8 cellular contexts compared by ENCODE assay signal in the genomic region with DNA sequence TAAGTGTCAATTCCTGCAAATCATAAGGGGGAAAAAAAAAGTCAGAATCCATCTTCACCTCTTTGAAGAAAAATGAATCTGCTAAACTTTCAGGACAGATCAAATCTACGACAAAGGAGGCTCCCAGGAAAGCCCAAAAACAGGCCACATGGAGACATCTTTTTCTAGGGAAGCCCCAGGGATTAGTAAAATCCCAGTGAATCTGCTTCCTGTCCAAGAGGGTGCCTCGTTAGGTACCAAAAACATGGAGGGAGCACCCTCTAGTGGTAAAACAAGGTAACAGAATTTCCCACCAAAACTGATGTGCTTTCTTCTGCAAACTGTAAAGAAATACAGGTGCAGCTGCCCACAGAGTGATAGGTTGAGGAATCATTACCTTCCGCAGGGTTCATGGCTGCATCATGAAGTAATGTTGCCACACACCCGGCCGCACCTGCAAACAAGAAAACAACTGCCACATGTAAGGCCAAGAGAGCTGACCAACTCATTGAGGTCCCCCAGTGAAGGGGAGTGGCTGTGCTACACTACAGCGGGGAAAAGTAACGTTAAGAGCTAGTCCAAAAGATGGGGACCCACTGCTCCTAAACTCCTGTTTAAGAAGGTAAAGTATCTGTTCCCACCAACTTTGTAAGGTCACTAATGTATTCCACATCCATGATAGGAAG. TPM values are rescaled to one million over a fixed set of nuclear protein-coding genes. Genes with fewer than 3 reads are reported as not detected.
A peak's percentile ranks its signal among the peaks of the same experiment; 100 is the strongest.
DNase-seq lines count a peak whose midpoint lies in the region; ATAC-seq and TF ChIP-seq lines count a peak whose summit lies in the region.

No MANE protein-coding gene starts in this region.

- peak; percentile 84 for TF ChIP-seq CTCF in A673 (conservative IDR thresholded peaks at IDR 0.05; ENCODE audit: low read depth, low read length)
- TF ChIP-seq CTCF in KMS-11 (conservative IDR thresholded peaks at IDR 0.05; ENCODE audit: low read depth, low read length) = peak; percentile 91
- TF ChIP-seq CTCF in uterus (IDR thresholded peaks at IDR 0.05) = peak; percentile 71 to 80 (median 79)

- DNase-seq in A673 (ENCODE audit: low spot score) = peak; percentile 84
- peak; percentile 67 for DNase-seq in EL
- DNase-seq in SK-N-DZ (ENCODE audit: low spot score) = peak; percentile 59
- DNase-seq in dermis microvascular lymphatic vessel endothelial cell (ENCODE audit: low read depth in 2 of 2) = peak; percentile 45 to 57
- peak; percentile 66 to 74 for DNase-seq in lung microvascular endothelial cell (ENCODE audit: low read depth in 2 of 2)
- peak in 1 of 2 donors; percentile 26 for DNase-seq in uterus

- no TSS peak for BruUV-seq in A673 (replicated peaks; lab: Mats Ljungman, UMichigan)

- H3K36me3 ChIP-seq in A673 (ENCODE audit: insufficient read depth, low read length, poor library complexity, severe bottlenecking) = peaks cover 18% of the 10 kb centered on the region
- H3K36me3 ChIP-seq in KMS-11 (ENCODE audit: insufficient read depth) = no peaks in the 10 kb centered on the region
- H3K36me3 ChIP-seq in uterus = no peaks in the 10 kb centered on the region

- H3K27ac ChIP-seq in A673 (ENCODE audit: low read depth, low read length, poor library complexity, severe bottlenecking) (no peak overlapping the region), KMS-11 (peak overlapping the region; percentile 19; the same call in 1 of the 2 replicates), uterus (no peak overlapping the region)

- TF ChIP-seq POLR2A in uterus (IDR thresholded peaks at IDR 0.05) = no peak

- no peak overlapping the region for H2AFZ ChIP-seq in KMS-11 (ENCODE audit: low read depth)

- no peak overlapping the region for H3K4me3 ChIP-seq in A673 (ENCODE audit: low read depth, low read length, poor library complexity, severe bottlenecking)
- no peak overlapping the region for H3K4me3 ChIP-seq in KMS-11 (IDR thresholded peaks at IDR 0.05; ENCODE audit: insufficient read depth, low read depth, low read length)
- no peak overlapping the region for H3K4me3 ChIP-seq in uterus

- no peak overlapping the region for H3K4me2 ChIP-seq in KMS-11

- H3K4me1 ChIP-seq in A673 (ENCODE audit: insufficient read depth, low read length, poor library complexity, severe bottlenecking) (peaks cover 4% of the 10 kb centered on the region), KMS-11 (ENCODE audit: low read depth, poor library complexity, severe bottlenecking) (peaks cover 12% of the 10 kb centered on the region), uterus (peaks cover 3 to 7% of the 10 kb centered on the region in 2 donors)

- no peak overlapping the region for H3K9ac ChIP-seq in KMS-11

- no peaks in the 10 kb centered on the region for H3K27me3 ChIP-seq in A673 (replicated peaks; ENCODE audit: insufficient read depth, low read depth, low read length, poor library complexity)
- no peaks in the 10 kb centered on the region for H3K27me3 ChIP-seq in KMS-11 (ENCODE audit: insufficient read depth, low read depth)
- H3K27me3 ChIP-seq in uterus = no peaks in the 10 kb centered on the region

- H3K9me3 ChIP-seq in A673 (ENCODE audit: low read depth, low read length, poor library complexity, severe bottlenecking) = no peaks in the 10 kb centered on the region
- no peaks in the 10 kb centered on the region for H3K9me3 ChIP-seq in uterus

- H3K79me2 ChIP-seq in KMS-11 (ENCODE audit: insufficient read depth, low read depth) = peaks cover 14% of the 10 kb centered on the region; the same call in 1 of the 2 replicates

- intact Hi-C loops in A673 (cut with micrococcal nuclease; ENCODE audit: unreplicated experiment) = loop anchor here (1.0 kb wide), 3 partner anchors 52 to 220 kb away; no protein-coding TSS in a partner anchor
- intact Hi-C loops in uterus (cut with DNase I; ENCODE audit: low total_unique reads) = no loop called here

- CTCF ChIA-PET in A673 (lab: Charles Lee) = interaction anchor here (0.6 to 1.9 kb wide), 4 partner anchors 51 to 254 kb away, joined by 3 to 17 read pairs (median 4); a partner anchor contains a TSS

- H4K20me1 ChIP-seq in KMS-11 (ENCODE audit: insufficient read depth) = no peaks in the 10 kb centered on the region

- ATAC-seq in GM19035 (IDR thresholded peaks at IDR 0.05; ENCODE audit: unreplicated experiment) = no peak

- POLR2A ChIA-PET in A673 (lab: Charles Lee; ENCODE audit: low non-redundant PET) = no interaction called here

RNA-seq across cellular contexts. Expression of a gene that starts 7.9 kb away (rescaled TPM):
- total RNA-seq in A673 (2021) = 31.0 and 31.1 TPM in 2 replicates
- polyA plus RNA-seq in SK-N-DZ (2014; cell fraction: cytosol; rRNA removed) = 23.9 and 31.7 TPM in 2 replicates
- polyA plus RNA-seq in SK-N-DZ (2014; cell fraction: nucleus; rRNA removed) = 90.3 and 105 TPM in 2 replicates
- 8.6 and 13.8 TPM in 2 replicates for total RNA-seq in dermis microvascular lymphatic vessel endothelial cell
- total RNA-seq in lung microvascular endothelial cell = 8.3 and 11.1 TPM in 2 replicates
- 10 to 100 TPM; 11.0 to 72.4 (median 38.8) TPM for total RNA-seq in uterus

RNA-seq across cellular contexts. Expression of a gene that starts 47.0 kb away (rescaled TPM):
- total RNA-seq in A673 (2021) (10.1 and 11.1 TPM in 2 replicates), dermis microvascular lymphatic vessel endothelial cell (18.4 and 20.7 TPM in 2 replicates), lung microvascular endothelial cell (14.4 and 16.1 TPM in 2 replicates), uterus (10 to 100 TPM in 1 of 4 donors, 1 to 10 TPM in 2, under 1 TPM in 1; 0.26 to 25.2 (median 5.0) TPM)
- 5.2 and 7.4 TPM in 2 replicates for polyA plus RNA-seq in SK-N-DZ (2014; cell fraction: cytosol; rRNA removed)
- 2.4 and 2.8 TPM in 2 replicates for polyA plus RNA-seq in SK-N-DZ (2014; cell fraction: nucleus; rRNA removed)
